32 cellular contexts compared by ENCODE assay signal in genomic region chr4:177446571-177446970, GRCh38. TPM values are rescaled to one million over a fixed set of nuclear protein-coding genes. Genes with fewer than 3 reads are reported as not detected.
DNase-seq lines count a peak whose midpoint lies in the region; ATAC-seq, FAIRE-seq and TF ChIP-seq lines count a peak whose summit lies in the region.
"Had no signal": no experiment of that assay in that cellular context is flagged by ENCODE, and none has a peak within 500 bp of the region (broad histone marks: within the 10 kb centered on the region; RNA-seq: fewer than 3 reads in every experiment).

No MANE protein-coding gene starts in this region.

- H3K4me3 ChIP-seq in HUES6 (ENCODE audit: low read depth, low read length) (peak overlapping the region; percentile 72), astrocyte (ENCODE audit: insufficient read depth, low read depth, low read length) (no peak overlapping the region)
- H3K4me3 ChIP-seq: GM12878, SJSA1, testis, vagina had no signal

- no peak overlapping the region for H2AFZ ChIP-seq in astrocyte (ENCODE audit: low read depth, low read length)

- no peak for TF ChIP-seq CTCF in CD4-positive, alpha-beta T cell (IDR thresholded peaks at IDR 0.05)
- no peak for TF ChIP-seq CTCF in astrocyte (IDR thresholded peaks at IDR 0.05; ENCODE audit: insufficient read depth, low read depth, low read length)
- no peak for TF ChIP-seq CTCF in nephron progenitor cell (IDR thresholded peaks at IDR 0.05)

- peaks cover 39% of the 10 kb centered on the region for H3K4me1 Mint-ChIP-seq in CD4-positive, alpha-beta T cell (ENCODE audit: low read depth)
- H3K4me1 Mint-ChIP-seq in astrocyte (ENCODE audit: low read depth, unreplicated experiment), result peaks cover 12% of the 10 kb centered on the region
- H3K4me1 Mint-ChIP-seq in nephron progenitor cell, result peaks cover 31% of the 10 kb centered on the region

- peak overlapping the region; percentile 18 for H3K27ac Mint-ChIP-seq in CD4-positive, alpha-beta T cell
- no peak overlapping the region for H3K27ac Mint-ChIP-seq in astrocyte (ENCODE audit: unreplicated experiment)
- no peak overlapping the region for H3K27ac Mint-ChIP-seq in nephron progenitor cell
- H3K27ac Mint-ChIP-seq: activated CD4-positive, alpha-beta T cell treated with anti-CD3 and anti-CD28 coated beads, Interleukin-2, amount 10 ng/mL, durations not matched to agents 7 days and 5 days; activated naive CD8-positive, alpha-beta T cell treated with anti-CD3 and anti-CD28 coated beads for 36 hours; activated T-helper 17 cell treated with anti-CD3 and anti-CD28 coated beads, Interleukin-2, amount 50 U/mL, for 72 hours; natural killer cell treated with Interleukin-12 subunit alpha and Interleukin-12 subunit beta and Interleukin-15 and Interleukin-18, amount 100 ng/mL, for 72 hours; T-helper 2 cell treated with Interferon-gamma antibody and Interleukin-4, amounts not matched to agents 5 μg/mL and 100 μg/mL, for 36 hours had no signal

- no peaks in the 10 kb centered on the region for H3K27me3 ChIP-seq in CD4-positive, alpha-beta T cell (ENCODE audit: control insufficient read depth, insufficient read depth, low read length)
- no peaks in the 10 kb centered on the region for H3K27me3 ChIP-seq in HUES6 (ENCODE audit: control insufficient read depth, insufficient read depth, low read length)
- no peaks in the 10 kb centered on the region for H3K27me3 ChIP-seq in astrocyte (ENCODE audit: insufficient read depth, low read length)
- H3K27me3 ChIP-seq: foreskin keratinocyte, SJSA1, testis, vagina had no signal

- H3K9me3 Mint-ChIP-seq in CD4-positive, alpha-beta T cell, result no peaks in the 10 kb centered on the region
- no peaks in the 10 kb centered on the region for H3K9me3 Mint-ChIP-seq in astrocyte (ENCODE audit: unreplicated experiment)
- H3K9me3 Mint-ChIP-seq in nephron progenitor cell, result no peaks in the 10 kb centered on the region
- H3K9me3 Mint-ChIP-seq: activated CD4-positive, alpha-beta T cell treated with anti-CD3 and anti-CD28 coated beads, Interleukin-2, amount 10 ng/mL, durations not matched to agents 7 days and 5 days; activated naive CD8-positive, alpha-beta T cell treated with anti-CD3 and anti-CD28 coated beads for 36 hours; activated T-helper 17 cell treated with anti-CD3 and anti-CD28 coated beads, Interleukin-2, amount 50 U/mL, for 72 hours; IgD-negative memory B cell; natural killer cell treated with Interleukin-12 subunit alpha and Interleukin-12 subunit beta and Interleukin-15 and Interleukin-18, amount 100 ng/mL, for 72 hours; T-helper 2 cell treated with Interferon-gamma antibody and Interleukin-4, amounts not matched to agents 5 μg/mL and 100 μg/mL, for 36 hours had no signal

- no peaks in the 10 kb centered on the region for H3K79me2 ChIP-seq in astrocyte (ENCODE audit: insufficient read depth, low read length)

- H3K9me3 ChIP-seq in CD4-positive, alpha-beta T cell (ENCODE audit: control insufficient read depth, low read length), result no peaks in the 10 kb centered on the region
- H3K9me3 ChIP-seq in HUES6 (ENCODE audit: control insufficient read depth, insufficient read depth, low read depth, low read length), result no peaks in the 10 kb centered on the region
- no peaks in the 10 kb centered on the region for H3K9me3 ChIP-seq in astrocyte (ENCODE audit: insufficient read depth, low read depth, low read length)
- H3K9me3 ChIP-seq: SJSA1, testis, vagina had no signal

- no peak overlapping the region for H3K4me2 ChIP-seq in astrocyte (ENCODE audit: low read length)

- intact Hi-C loops in CD4-positive, alpha-beta T cell (cut with DNase I, micrococcal nuclease), result loop anchor here in 1 of 2 experiments (10.0 kb wide), 1 partner anchor 1252 kb away; the partner anchor contains the start of gene SPATA4

- no peak for FAIRE-seq in astrocyte (lab: Jason Lieb, UNC)
- FAIRE-seq: GM12878, islet of Langerhans had no signal

- H3K36me3 Mint-ChIP-seq in CD4-positive, alpha-beta T cell (ENCODE audit: low read depth), result peaks cover 11% of the 10 kb centered on the region
- H3K36me3 Mint-ChIP-seq in astrocyte (ENCODE audit: low read depth, unreplicated experiment), result no peaks in the 10 kb centered on the region
- no peaks in the 10 kb centered on the region for H3K36me3 Mint-ChIP-seq in nephron progenitor cell (ENCODE audit: low read depth)
- H3K36me3 Mint-ChIP-seq: IgD-negative memory B cell; natural killer cell treated with Interleukin-12 subunit alpha and Interleukin-12 subunit beta and Interleukin-15 and Interleukin-18, amount 100 ng/mL, for 72 hours had no signal

- H3K27me3 Mint-ChIP-seq in CD4-positive, alpha-beta T cell, result no peaks in the 10 kb centered on the region
- H3K27me3 Mint-ChIP-seq in astrocyte (ENCODE audit: low read depth, unreplicated experiment) (no peaks in the 10 kb centered on the region), nephron progenitor cell (ENCODE audit: low read depth, poor library complexity) (peaks cover 5% of the 10 kb centered on the region)
- H3K27me3 Mint-ChIP-seq: activated CD4-positive, alpha-beta T cell treated with anti-CD3 and anti-CD28 coated beads, Interleukin-2, amount 10 ng/mL, durations not matched to agents 7 days and 5 days; activated naive CD8-positive, alpha-beta T cell treated with anti-CD3 and anti-CD28 coated beads for 36 hours; activated T-helper 17 cell treated with anti-CD3 and anti-CD28 coated beads, Interleukin-2, amount 50 U/mL, for 72 hours; IgD-negative memory B cell; natural killer cell treated with Interleukin-12 subunit alpha and Interleukin-12 subunit beta and Interleukin-15 and Interleukin-18, amount 100 ng/mL, for 72 hours had no signal

- H3K36me3 ChIP-seq in HUES6 (ENCODE audit: control insufficient read depth, insufficient read depth, low read length), result no peaks in the 10 kb centered on the region
- H3K36me3 ChIP-seq in astrocyte (ENCODE audit: insufficient read depth, low read length), result no peaks in the 10 kb centered on the region
- H3K36me3 ChIP-seq: SJSA1, vagina had no signal

- POLR2A ChIA-PET in CD4-positive, alpha-beta T cell (lab: Charles Lee), result no interaction called here

- no peak for DNase-seq in CD4-positive, alpha-beta T cell
- DNase-seq in astrocyte (ENCODE audit: low read depth) (no peak), nephron progenitor cell (no peak), D341Med (ENCODE audit: low spot score) (no peak), epidermal melanocyte (ENCODE audit: insufficient read length, low spot score) (no peak)
- DNase-seq: activated CD4-positive, alpha-beta T cell treated with anti-CD3 and anti-CD28 coated beads, Interleukin-2, amount 10 ng/mL, durations not matched to agents 7 days and 5 days; activated naive CD8-positive, alpha-beta T cell treated with anti-CD3 and anti-CD28 coated beads for 36 hours; Calu3; effector CD4-positive, alpha-beta T cell; foreskin keratinocyte; left ventricle myocardium superior; NCI-H1436 treated with DMSO at 0.1 percent for 48 hours; NCI-H2171; NCI-H526; stimulated activated naive CD4-positive, alpha-beta T cell treated with Interleukin-2 at 50 U/mL for 16 hours; testis had no signal

- no peak overlapping the region for H3K27ac ChIP-seq in CD4-positive, alpha-beta T cell (ENCODE audit: low read depth, low read length)
- H3K27ac ChIP-seq in HUES6 (ENCODE audit: low read depth, low read length), result no peak overlapping the region
- no peak overlapping the region for H3K27ac ChIP-seq in astrocyte (ENCODE audit: low read depth, low read length)
- H3K27ac ChIP-seq: C4-2B, foreskin keratinocyte, HL-60, SJSA1, testis, vagina, VCaP had no signal

- H3K4me3 Mint-ChIP-seq in CD4-positive, alpha-beta T cell, result no peak overlapping the region
- H3K4me3 Mint-ChIP-seq in astrocyte (ENCODE audit: unreplicated experiment) (peak overlapping the region; percentile 16), nephron progenitor cell (peak overlapping the region; percentile 12)
- H3K4me3 Mint-ChIP-seq: activated CD4-positive, alpha-beta T cell treated with anti-CD3 and anti-CD28 coated beads, Interleukin-2, amount 10 ng/mL, durations not matched to agents 7 days and 5 days; activated naive CD8-positive, alpha-beta T cell treated with anti-CD3 and anti-CD28 coated beads for 36 hours; activated T-helper 17 cell treated with anti-CD3 and anti-CD28 coated beads, Interleukin-2, amount 50 U/mL, for 72 hours; natural killer cell treated with Interleukin-12 subunit alpha and Interleukin-12 subunit beta and Interleukin-15 and Interleukin-18, amount 100 ng/mL, for 72 hours had no signal

- no peak for ATAC-seq in CD4-positive, alpha-beta T cell (ENCODE audit: poor library complexity)
- ATAC-seq in GM19023 (IDR thresholded peaks at IDR 0.05; ENCODE audit: unreplicated experiment) (no peak), GM19397 (IDR thresholded peaks at IDR 0.05; ENCODE audit: unreplicated experiment) (no peak)
- ATAC-seq: activated T-helper 17 cell treated with anti-CD3 and anti-CD28 coated beads, Interleukin-2, amount 50 U/mL, for 72 hours; esophagus mucosa; foreskin keratinocyte; GM12878; left ventricle myocardium superior; natural killer cell treated with Interleukin-12 subunit alpha and Interleukin-12 subunit beta and Interleukin-15 and Interleukin-18, amount 100 ng/mL, for 72 hours; sciatic nerve had no signal

- peak overlapping the region; percentile 17 for H3K9ac ChIP-seq in HUES6 (ENCODE audit: low read length)
- no peak overlapping the region for H3K9ac ChIP-seq in astrocyte (ENCODE audit: low read length)

- H3K4me1 ChIP-seq in HUES6 (ENCODE audit: control insufficient read depth, insufficient read depth, low read length) (peaks cover 6% of the 10 kb centered on the region), astrocyte (ENCODE audit: insufficient read depth, low read length) (peaks cover 6% of the 10 kb centered on the region)
- H3K4me1 ChIP-seq: foreskin keratinocyte, testis had no signal

- no peaks in the 10 kb centered on the region for H4K20me1 ChIP-seq in astrocyte (ENCODE audit: insufficient read depth, low read length)

- CTCF ChIA-PET in CD4-positive, alpha-beta T cell (lab: Charles Lee), result interaction anchor here (1.0 to 1.7 kb wide), 2 partner anchors 10 to 137 kb away, joined by 3 read pairs; no protein-coding TSS in a partner anchor

RNA-seq across cellular contexts. Expression of gene AGA, which starts 4.3 kb away (rescaled TPM):
- 10 to 100 TPM; 14.6 to 15.4 TPM for total RNA-seq in CD4-positive, alpha-beta T cell
- total RNA-seq in astrocyte, result 15.1 and 17.1 TPM in 2 replicates
